17 cellular contexts compared by ENCODE assay signal in the genomic region with DNA sequence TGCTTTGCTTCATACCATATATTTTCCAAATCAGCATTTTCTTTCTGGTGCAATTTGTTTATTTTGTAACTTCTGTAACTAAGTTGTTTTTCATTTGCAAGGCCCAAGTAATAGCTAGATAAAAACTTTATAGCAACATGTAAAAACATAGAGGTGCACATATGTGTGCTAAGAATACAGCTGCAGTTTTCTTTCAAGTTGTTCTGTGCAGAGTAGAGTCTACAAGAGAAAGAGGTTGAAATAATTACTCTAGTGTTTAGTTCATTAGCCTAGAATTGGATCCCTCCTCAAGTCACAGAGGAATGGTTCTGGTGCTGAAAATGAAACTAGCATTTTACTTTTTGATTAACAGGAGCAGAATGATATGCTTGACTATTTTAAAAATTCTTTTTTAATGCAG.
"Had no signal": no experiment of that assay in that cellular context is flagged by ENCODE, and none has a peak within 500 bp of the region (broad histone marks: within the 10 kb centered on the region; RNA-seq: fewer than 3 reads in every experiment).

No MANE protein-coding gene starts in this region.

- H3K27ac Mint-ChIP-seq: activated CD4-positive, alpha-beta memory T cell treated with anti-CD3 and anti-CD28 coated beads, Interleukin-2, amount 10 ng/mL, durations not matched to agents 7 days and 5 days; activated naive CD4-positive, alpha-beta T cell treated with anti-CD3 and anti-CD28 coated beads, Interleukin-2, amount 50 U/mL, for 24 hours; memory B cell; natural killer cell; T-helper 17 cell had no signal

- H3K9me3 Mint-ChIP-seq: activated CD4-positive, alpha-beta memory T cell treated with anti-CD3 and anti-CD28 coated beads, Interleukin-2, amount 10 ng/mL, durations not matched to agents 7 days and 5 days had no signal

- H3K36me3 Mint-ChIP-seq: memory B cell had no signal

- H3K4me3 ChIP-seq: adrenal gland, sigmoid colon, stomach, thyroid gland, uterus had no signal

- H3K27me3 ChIP-seq: adrenal gland, sigmoid colon, stomach, thyroid gland, uterus had no signal

- ATAC-seq: natural killer cell, T-helper 17 cell had no signal

- H3K36me3 ChIP-seq: adrenal gland, sigmoid colon, stomach, thyroid gland, uterus, WERI-Rb-1 had no signal

- H3K27ac ChIP-seq: adrenal gland, sigmoid colon, stomach, thyroid gland, WERI-Rb-1 had no signal

- DNase-seq: activated CD4-positive, alpha-beta memory T cell treated with anti-CD3 and anti-CD28 coated beads, Interleukin-2, amount 10 ng/mL, durations not matched to agents 7 days and 5 days; activated effector memory CD4-positive, alpha-beta T cell treated with anti-CD3 and anti-CD28 coated beads, Interleukin-2, amount 50 U/mL, for 16 hours; activated T-cell treated with anti-CD3 and anti-CD28 coated beads, Interleukin-2, amount 50 U/mL, for 48 hours; adrenal gland; caudate nucleus; islet precursor cell; natural killer cell; sigmoid colon; stimulated activated CD4-positive, alpha-beta T cell treated with anti-CD3 and anti-CD28 coated beads, Interleukin-1b, Interleukin-23, amount 100 ng/mL, for 48 hours; stomach; T-helper 17 cell; thyroid gland; uterus; WERI-Rb-1 had no signal

- H3K4me1 Mint-ChIP-seq: activated CD4-positive, alpha-beta memory T cell treated with anti-CD3 and anti-CD28 coated beads, Interleukin-2, amount 10 ng/mL, durations not matched to agents 7 days and 5 days; activated naive CD4-positive, alpha-beta T cell treated with anti-CD3 and anti-CD28 coated beads, Interleukin-2, amount 50 U/mL, for 24 hours; memory B cell; natural killer cell; T-helper 17 cell had no signal

- H3K4me3 Mint-ChIP-seq: activated CD4-positive, alpha-beta memory T cell treated with anti-CD3 and anti-CD28 coated beads, Interleukin-2, amount 10 ng/mL, durations not matched to agents 7 days and 5 days; activated naive CD4-positive, alpha-beta T cell treated with anti-CD3 and anti-CD28 coated beads, Interleukin-2, amount 50 U/mL, for 24 hours; memory B cell; natural killer cell; T-helper 17 cell had no signal

- H3K9me3 ChIP-seq: adrenal gland, sigmoid colon, stomach, thyroid gland, uterus had no signal

- H3K4me1 ChIP-seq: adrenal gland, sigmoid colon, thyroid gland, uterus had no signal

- FAIRE-seq: colon had no signal
